Comparison of ENCODE assay signal across 5 cellular contexts in the genomic region with DNA sequence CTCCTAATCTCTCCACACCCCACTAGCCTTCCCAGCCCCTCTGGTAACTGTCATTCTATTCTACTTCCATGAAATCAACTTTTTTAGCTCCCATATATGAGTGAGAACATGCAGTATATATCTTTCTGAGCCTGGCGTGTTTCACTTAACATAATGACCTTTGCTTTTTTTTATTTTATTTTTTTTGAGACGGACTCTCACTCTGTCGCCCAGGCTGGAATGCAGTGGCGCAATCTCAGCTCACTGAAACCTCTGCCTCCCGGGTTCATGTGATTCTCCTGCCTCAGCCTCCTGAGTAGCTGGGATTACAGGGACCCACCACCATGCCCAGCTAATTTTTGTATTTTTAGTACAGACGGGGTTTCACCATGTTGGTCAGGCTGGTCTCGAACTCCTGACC. TPM values are rescaled to one million over a fixed set of nuclear protein-coding genes. Genes with fewer than 3 reads are reported as not detected.
DNase-seq lines count a peak whose midpoint lies in the region; ATAC-seq and TF ChIP-seq lines count a peak whose summit lies in the region.
"Not testable (repeated sequence)": the region's sequence is repeated elsewhere in the genome, so short reads cannot be mapped to it uniquely, and the experiment has no call there.

No MANE protein-coding gene starts in this region.

- not testable (repeated sequence) for H3K27me3 ChIP-seq in liver (ENCODE audit: control insufficient read depth in 4 of 4, insufficient read depth in 4 of 4, low read length in 3 of 4)

- intact Hi-C loops in left colon (cut with DNase I, micrococcal nuclease); mucosa of descending colon (cut with DNase I, micrococcal nuclease): not testable (repeated sequence)

- DNase-seq in LNCaP clone FGC (ENCODE audit: low read depth); left colon; mucosa of descending colon: not testable (repeated sequence)
- DNase-seq in choroid plexus epithelial cell (ENCODE audit: low read depth), result peak; percentile 40

- H3K27ac ChIP-seq in liver (ENCODE audit: low read depth in 1 of 2, low read length in 2 of 2), result not testable (repeated sequence)

- 0 out of 2 replicates have a peak overlapping the region, but pooled peaks have one; percentile 9 for H3K4me3 ChIP-seq in LNCaP clone FGC (ENCODE audit: low read depth, low read length)
- H3K4me3 ChIP-seq in choroid plexus epithelial cell (ENCODE audit: low read depth, low read length); liver (ENCODE audit: low read depth in 1 of 3, low read length in 3 of 3); mucosa of descending colon: not testable (repeated sequence)

- H3K9ac ChIP-seq in liver (ENCODE audit: low read depth in 1 of 2, low read length in 2 of 2), result not testable (repeated sequence)

- peaks cover 0 to 19% (median 11%) of the 10 kb centered on the region in 4 donors for H3K4me1 ChIP-seq in liver (ENCODE audit: control insufficient read depth in 4 of 4, insufficient read depth in 4 of 4, low read length in 3 of 4)
- H3K4me1 ChIP-seq in mucosa of descending colon (ENCODE audit: low read depth), result not testable (repeated sequence)

- not testable (repeated sequence) for TF ChIP-seq CTCF in LNCaP clone FGC (IDR thresholded peaks at IDR 0.05; ENCODE audit: control insufficient read depth, extremely low read depth, insufficient read depth); choroid plexus epithelial cell (conservative IDR thresholded peaks at IDR 0.05; ENCODE audit: low read depth, low read length); liver (IDR thresholded peaks at IDR 0.05; ENCODE audit: low read depth, low read length, missing input control); mucosa of descending colon (IDR thresholded peaks at IDR 0.05)

- H3K36me3 ChIP-seq in liver (ENCODE audit: control insufficient read depth in 4 of 4, insufficient read depth in 3 of 4, low read depth in 1 of 4, low read length in 3 of 4), result peaks cover 8 to 34% (median 22%) of the 10 kb centered on the region in 4 donors
- H3K36me3 ChIP-seq in mucosa of descending colon (ENCODE audit: low read depth), result not testable (repeated sequence)

- not testable (repeated sequence) for H3K9me3 ChIP-seq in liver (ENCODE audit: control insufficient read depth in 4 of 4, low read length in 3 of 4); mucosa of descending colon

- ATAC-seq in left colon (peak; percentile 35), mucosa of descending colon (peak; percentile 33)

- TF ChIP-seq RAD21 in liver (IDR thresholded peaks at IDR 0.05), result peak in 1 of 2 donors; percentile 7

- WGBS in liver, result 49% methylated on average over 7 of the region's 7 CpGs

TF ChIP-seq in liver, 16 proteins besides CTCF, POLR2A, EP300 and RAD21:
- TF ChIP-seq HNF4A (conservative IDR thresholded peaks at IDR 0.05) (peak; percentile 38 to 48), RXRA (IDR thresholded peaks at IDR 0.05) (peak in 1 of 2 donors; percentile 39)

RNA-seq across cellular contexts. Expression of gene ENTPD5, which starts 30.4 kb away (rescaled TPM):
- total RNA-seq in left colon, result 100 to 1,000 TPM; 201 to 203 TPM
- 100 to 1,000 TPM in 1 of 2 donors, 10 to 100 TPM in 1; 38.1 to 276 TPM for total RNA-seq in liver
- 10 to 100 TPM; 53.4 to 99.5 TPM for polyA plus RNA-seq in liver
- 100 to 1,000 TPM in 2 of 3 donors, 10 to 100 TPM in 1; 79.9 to 296 (median 153) TPM for total RNA-seq in mucosa of descending colon

RNA-seq across cellular contexts. Expression of gene BBOF1, which starts 30.5 kb away (rescaled TPM):
- total RNA-seq in left colon (1 to 10 TPM; 3.1 to 4.5 TPM), liver (1 to 10 TPM; 2.4 to 2.8 TPM), mucosa of descending colon (1 to 10 TPM; 3.9 to 6.8 (median 4.1) TPM)
- polyA plus RNA-seq in liver, result 1 to 10 TPM; 1.0 to 1.8 TPM

RNA-seq across cellular contexts. Expression of gene COQ6, which starts 38.6 kb away (rescaled TPM):
- total RNA-seq in left colon, result 10 to 100 TPM; 18.5 to 21.5 TPM
- total RNA-seq in liver, result 10 to 100 TPM; 12.6 to 17.1 TPM
- polyA plus RNA-seq in liver, result 10 to 100 TPM; 19.9 to 33.7 TPM
- total RNA-seq in mucosa of descending colon, result 10 to 100 TPM; 18.9 to 20.6 (median 20.5) TPM

RNA-seq across cellular contexts. Expression of gene FAM161B, which starts 38.8 kb away (rescaled TPM):
- 1 to 10 TPM; 4.6 to 5.9 TPM for total RNA-seq in left colon
- total RNA-seq in liver, result 1 to 10 TPM; 1.4 to 1.5 TPM
- polyA plus RNA-seq in liver, result under 1 TPM; 0.79 to 0.96 TPM
- total RNA-seq in mucosa of descending colon, result 1 to 10 TPM; 4.0 to 6.8 (median 6.2) TPM
